19 cellular contexts compared by ENCODE assay signal in genomic region chr15:73910904-73911303, GRCh38. TPM values are rescaled to one million over a fixed set of nuclear protein-coding genes. Genes with fewer than 3 reads are reported as not detected.
A peak's percentile ranks its signal among the peaks of the same experiment; 100 is the strongest.
DNase-seq lines count a peak whose midpoint lies in the region; ATAC-seq and TF ChIP-seq lines count a peak whose summit lies in the region.
"Had no signal": no experiment of that assay in that cellular context is flagged by ENCODE, and none has a peak within 500 bp of the region (broad histone marks: within the 10 kb centered on the region; RNA-seq: fewer than 3 reads in every experiment).

No MANE protein-coding gene starts in this region.

- H3K27me3 ChIP-seq in neuronal stem cell (ENCODE audit: control insufficient read depth in 3 of 3, insufficient read depth in 3 of 3, low read depth in 1 of 3, low read length in 3 of 3) (peaks cover 0 to 30% (median 0%) of the 10 kb centered on the region in 3 experiments), mesendoderm (ENCODE audit: insufficient read depth, low read length, poor library complexity) (no peaks in the 10 kb centered on the region)

- no peaks in the 10 kb centered on the region for H3K36me3 ChIP-seq in neuronal stem cell (replicated peaks in 1 of 2; ENCODE audit: control insufficient read depth in 2 of 2, insufficient read depth in 2 of 2, low read length in 2 of 2)
- no peaks in the 10 kb centered on the region for H3K36me3 ChIP-seq in mesendoderm (ENCODE audit: control insufficient read depth, insufficient read depth, low read length)
- H3K36me3 ChIP-seq: HAP-1 had no signal

- H3K4me1 ChIP-seq in neuronal stem cell (ENCODE audit: control insufficient read depth in 2 of 2, insufficient read depth in 1 of 2, low read depth in 1 of 2, low read length in 2 of 2) (peaks cover 4 to 10% of the 10 kb centered on the region in 2 donors), mesendoderm (ENCODE audit: control insufficient read depth, low read depth, low read length) (no peaks in the 10 kb centered on the region)
- H3K4me1 ChIP-seq: A549 had no signal

- H3K9me3 Mint-ChIP-seq in activated CD8-positive, alpha-beta T cell treated with anti-CD3 and anti-CD28 coated beads, Interleukin-2, amount 10 ng/mL, durations not matched to agents 7 days and 5 days (ENCODE audit: insufficient read depth), result peaks cover 1% of the 10 kb centered on the region
- H3K9me3 Mint-ChIP-seq in activated CD8-positive, alpha-beta T cell treated with anti-CD3 and anti-CD28 coated beads for 36 hours, result no peaks in the 10 kb centered on the region
- no peaks in the 10 kb centered on the region for H3K9me3 Mint-ChIP-seq in chondrocyte (ENCODE audit: low read depth)
- H3K9me3 Mint-ChIP-seq: CD8-positive, alpha-beta T cell had no signal

- H2AFZ ChIP-seq in neuronal stem cell (ENCODE audit: low read length), result no peak overlapping the region

- H2BK120ac ChIP-seq in neuronal stem cell (ENCODE audit: low read depth, low read length) (no peak overlapping the region), mesendoderm (ENCODE audit: low read depth, low read length) (no peak overlapping the region)

- H3K18ac ChIP-seq in neuronal stem cell (ENCODE audit: low read length) (no peak overlapping the region), mesendoderm (ENCODE audit: low read length) (no peak overlapping the region)

- no peaks in the 10 kb centered on the region for H3K79me2 ChIP-seq in mesendoderm (ENCODE audit: control insufficient read depth, insufficient read depth, low read length)

- ATAC-seq in activated CD8-positive, alpha-beta T cell treated with anti-CD3 and anti-CD28 coated beads, Interleukin-2, amount 10 ng/mL, durations not matched to agents 7 days and 5 days, result no peak
- no peak for ATAC-seq in activated CD8-positive, alpha-beta T cell treated with anti-CD3 and anti-CD28 coated beads for 36 hours
- ATAC-seq: A549; CD8-positive, alpha-beta T cell had no signal

- no peak overlapping the region for H4K5ac ChIP-seq in mesendoderm (ENCODE audit: low read length)

- no peak for TF ChIP-seq CTCF in activated CD8-positive, alpha-beta T cell treated with anti-CD3 and anti-CD28 coated beads for 36 hours (IDR thresholded peaks at IDR 0.05)
- TF ChIP-seq CTCF in chondrocyte (IDR thresholded peaks at IDR 0.05), result no peak

- no peak for DNase-seq in activated CD8-positive, alpha-beta T cell treated with anti-CD3 and anti-CD28 coated beads, Interleukin-2, amount 10 ng/mL, durations not matched to agents 7 days and 5 days
- DNase-seq in activated CD8-positive, alpha-beta T cell treated with anti-CD3 and anti-CD28 coated beads for 36 hours, result no peak
- DNase-seq in chondrocyte (ENCODE audit: low spot score), result peak; percentile 40
- no peak for DNase-seq in neuronal stem cell (ENCODE audit: low spot score)
- DNase-seq in NCI-H446 treated with DMSO at 0.1 percent for 48 hours (lab: John Stamatoyannopoulos, UW), result no peak
- no peak for DNase-seq in activated CD4-positive, alpha-beta T cell treated with anti-CD3 and anti-CD28 coated beads, Interleukin-2, amount 50 U/mL, for 48 hours
- no peak for DNase-seq in mucosa of gallbladder (ENCODE audit: low spot score)
- no peak for DNase-seq in mesendoderm
- DNase-seq: AML-193; CD8-positive, alpha-beta T cell; COR-L47; DMS 273 treated with DMSO at 0.1 percent for 48 hours had no signal

- no peak overlapping the region for H3K56ac ChIP-seq in mesendoderm (ENCODE audit: low read length)

- H3K36me3 Mint-ChIP-seq in activated CD8-positive, alpha-beta T cell treated with anti-CD3 and anti-CD28 coated beads, Interleukin-2, amount 10 ng/mL, durations not matched to agents 7 days and 5 days (ENCODE audit: low read depth), result peaks cover 10% of the 10 kb centered on the region
- H3K36me3 Mint-ChIP-seq in activated CD8-positive, alpha-beta T cell treated with anti-CD3 and anti-CD28 coated beads for 36 hours (ENCODE audit: low read depth), result peaks cover 2% of the 10 kb centered on the region
- peaks cover 29% of the 10 kb centered on the region for H3K36me3 Mint-ChIP-seq in chondrocyte (ENCODE audit: low read depth)

- no peak overlapping the region for H3K27ac ChIP-seq in neuronal stem cell (replicated peaks; ENCODE audit: low read length)
- no peak overlapping the region for H3K27ac ChIP-seq in mesendoderm (ENCODE audit: low read depth, low read length)
- H3K27ac ChIP-seq: 22Rv1, A549, HL-60 had no signal

- CTCF ChIA-PET in activated CD8-positive, alpha-beta T cell treated with anti-CD3 and anti-CD28 coated beads, Interleukin-2, amount 10 ng/mL, durations not matched to agents 7 days and 5 days (lab: Charles Lee), result interaction anchor here (1.0 to 7.2 kb wide), 6 partner anchors 9 to 48 kb away, joined by 4 to 115 read pairs (median 6); partner anchors contain the start of gene TBC1D21
- CTCF ChIA-PET in activated CD8-positive, alpha-beta T cell treated with anti-CD3 and anti-CD28 coated beads for 36 hours (lab: Charles Lee), result interaction anchor here (1.1 to 11.2 kb wide), 5 partner anchors 14 to 53 kb away, joined by 3 to 137 read pairs (median 3); partner anchors contain the start of gene TBC1D21

- H2BK5ac ChIP-seq in neuronal stem cell (ENCODE audit: low read length) (no peak overlapping the region), mesendoderm (ENCODE audit: low read length) (no peak overlapping the region)

- no peak overlapping the region for H4K91ac ChIP-seq in neuronal stem cell (ENCODE audit: low read depth, low read length, poor library complexity)

- no peak overlapping the region for H2BK12ac ChIP-seq in neuronal stem cell (ENCODE audit: low read length)

- H4K8ac ChIP-seq in neuronal stem cell (ENCODE audit: low read depth, low read length) (no peak overlapping the region), mesendoderm (ENCODE audit: low read depth, low read length) (no peak overlapping the region)

- H3K79me1 ChIP-seq in neuronal stem cell (ENCODE audit: low read depth, low read length) (no peaks in the 10 kb centered on the region), mesendoderm (ENCODE audit: low read length) (no peaks in the 10 kb centered on the region)

- H3K14ac ChIP-seq in neuronal stem cell (ENCODE audit: low read length), result no peak overlapping the region

- H2BK15ac ChIP-seq in neuronal stem cell (ENCODE audit: low read length) (no peak overlapping the region), mesendoderm (replicated peaks; ENCODE audit: low read depth) (no peak overlapping the region)

- H3K27ac Mint-ChIP-seq in activated CD8-positive, alpha-beta T cell treated with anti-CD3 and anti-CD28 coated beads, Interleukin-2, amount 10 ng/mL, durations not matched to agents 7 days and 5 days, result peak overlapping the region; percentile 5
- no peak overlapping the region for H3K27ac Mint-ChIP-seq in activated CD8-positive, alpha-beta T cell treated with anti-CD3 and anti-CD28 coated beads for 36 hours
- no peak overlapping the region for H3K27ac Mint-ChIP-seq in chondrocyte (ENCODE audit: unreplicated experiment)
- H3K27ac Mint-ChIP-seq: CD8-positive, alpha-beta T cell had no signal

- no CpG with 5 or more reads among the region's 3 CpGs for WGBS in neuronal stem cell (ENCODE audit: extremely low coverage in 2 of 2, insufficient read length in 2 of 2, insufficient replicate concordance in 1 of 2), 2 donors
- no CpG with 5 or more reads among the region's 3 CpGs for WGBS in mesendoderm (ENCODE audit: extremely low coverage, insufficient coverage, low lambda C conversion rate)

- H2AK5ac ChIP-seq in neuronal stem cell (ENCODE audit: low read depth, low read length), result peak overlapping the region; percentile 13
- no peak overlapping the region for H2AK5ac ChIP-seq in mesendoderm (ENCODE audit: low read length)

- H3K9ac ChIP-seq in neuronal stem cell (ENCODE audit: low read depth, low read length, poor library complexity) (peak overlapping the region; percentile 7), mesendoderm (ENCODE audit: low read length) (no peak overlapping the region)

- H3K23ac ChIP-seq in neuronal stem cell (ENCODE audit: low read depth, low read length, poor library complexity), result no peak overlapping the region
- no peak overlapping the region for H3K23ac ChIP-seq in mesendoderm (ENCODE audit: low read length)

- intact Hi-C loops in activated CD8-positive, alpha-beta T cell treated with anti-CD3 and anti-CD28 coated beads for 36 hours (cut with micrococcal nuclease), result no loop called here

- no peak overlapping the region for H3K4me3 Mint-ChIP-seq in activated CD8-positive, alpha-beta T cell treated with anti-CD3 and anti-CD28 coated beads, Interleukin-2, amount 10 ng/mL, durations not matched to agents 7 days and 5 days
- no peak overlapping the region for H3K4me3 Mint-ChIP-seq in activated CD8-positive, alpha-beta T cell treated with anti-CD3 and anti-CD28 coated beads for 36 hours
- H3K4me3 Mint-ChIP-seq in chondrocyte (ENCODE audit: unreplicated experiment), result no peak overlapping the region
- H3K4me3 Mint-ChIP-seq: CD8-positive, alpha-beta T cell had no signal

- no peak overlapping the region for H3K4ac ChIP-seq in neuronal stem cell (ENCODE audit: low read length)
- no peak overlapping the region for H3K4ac ChIP-seq in mesendoderm (ENCODE audit: low read depth, low read length)

- no peak overlapping the region for H3K4me2 ChIP-seq in neuronal stem cell (ENCODE audit: insufficient read depth, low read length, poor library complexity, severe bottlenecking)
- H3K4me2 ChIP-seq in mesendoderm (ENCODE audit: low read length), result no peak overlapping the region
- H3K4me2 ChIP-seq: A549 had no signal

- H3K4me1 Mint-ChIP-seq in activated CD8-positive, alpha-beta T cell treated with anti-CD3 and anti-CD28 coated beads, Interleukin-2, amount 10 ng/mL, durations not matched to agents 7 days and 5 days (ENCODE audit: low read depth), result peaks cover 47% of the 10 kb centered on the region
- peaks cover 11% of the 10 kb centered on the region for H3K4me1 Mint-ChIP-seq in activated CD8-positive, alpha-beta T cell treated with anti-CD3 and anti-CD28 coated beads for 36 hours (ENCODE audit: low read depth)
- peaks cover 14% of the 10 kb centered on the region for H3K4me1 Mint-ChIP-seq in chondrocyte (ENCODE audit: low read depth)

- H3K9me3 ChIP-seq in neuronal stem cell (replicated peaks in 1 of 2; ENCODE audit: control insufficient read depth in 2 of 2, insufficient read depth in 1 of 2, low read depth in 1 of 2, low read length in 2 of 2), result no peaks in the 10 kb centered on the region
- H3K9me3 ChIP-seq: A549 had no signal

- POLR2A ChIA-PET in activated CD8-positive, alpha-beta T cell treated with anti-CD3 and anti-CD28 coated beads, Interleukin-2, amount 10 ng/mL, durations not matched to agents 7 days and 5 days (lab: Charles Lee), result no interaction called here
- POLR2A ChIA-PET in activated CD8-positive, alpha-beta T cell treated with anti-CD3 and anti-CD28 coated beads for 36 hours (lab: Charles Lee), result no interaction called here

- no peak overlapping the region for H3K4me3 ChIP-seq in neuronal stem cell (ENCODE audit: low read length in 2 of 2)
- no peak overlapping the region for H3K4me3 ChIP-seq in mesendoderm (ENCODE audit: low read length)
- H3K4me3 ChIP-seq: A549, HAP-1 had no signal

- H3K27me3 Mint-ChIP-seq in activated CD8-positive, alpha-beta T cell treated with anti-CD3 and anti-CD28 coated beads, Interleukin-2, amount 10 ng/mL, durations not matched to agents 7 days and 5 days (ENCODE audit: low read depth), result no peaks in the 10 kb centered on the region
- H3K27me3 Mint-ChIP-seq in activated CD8-positive, alpha-beta T cell treated with anti-CD3 and anti-CD28 coated beads for 36 hours, result no peaks in the 10 kb centered on the region
- no peaks in the 10 kb centered on the region for H3K27me3 Mint-ChIP-seq in chondrocyte (ENCODE audit: low read depth)

RNA-seq across cellular contexts. Expression of gene LOXL1, which starts 15.4 kb away (rescaled TPM):
- total RNA-seq in activated CD8-positive, alpha-beta T cell treated with anti-CD3 and anti-CD28 coated beads, Interleukin-2, amount 10 ng/mL, durations not matched to agents 7 days and 5 days, result 1 to 10 TPM; 5.9 to 8.4 TPM
- total RNA-seq in activated CD8-positive, alpha-beta T cell treated with anti-CD3 and anti-CD28 coated beads for 36 hours, result 1 to 10 TPM; 1.6 to 2.8 TPM
- total RNA-seq in chondrocyte (428 to 446 TPM (median 444 TPM) in 3 replicates), mucosa of gallbladder (20.2 TPM)
- polyA plus RNA-seq in neuronal stem cell (2013, experiment 1 of 2), result 67.0 TPM
- polyA plus RNA-seq in neuronal stem cell (2013, experiment 2 of 2), result 68.3 TPM
- 7.6 TPM for polyA plus RNA-seq in mesendoderm (2013, experiment 1 of 2)
- 7.6 TPM for polyA plus RNA-seq in mesendoderm (2013, experiment 2 of 2)

RNA-seq across cellular contexts. Expression of gene TBC1D21, which starts 37.5 kb away (rescaled TPM):
- not detected for total RNA-seq in activated CD8-positive, alpha-beta T cell treated with anti-CD3 and anti-CD28 coated beads, Interleukin-2, amount 10 ng/mL, durations not matched to agents 7 days and 5 days
- total RNA-seq in activated CD8-positive, alpha-beta T cell treated with anti-CD3 and anti-CD28 coated beads for 36 hours, result not detected
- total RNA-seq in chondrocyte, result not detected in 3 replicates
- not detected for polyA plus RNA-seq in neuronal stem cell (2013, experiment 1 of 2)
- not detected for polyA plus RNA-seq in neuronal stem cell (2013, experiment 2 of 2)
- not detected for total RNA-seq in mucosa of gallbladder
- polyA plus RNA-seq in mesendoderm (2013, experiment 1 of 2), result not detected
- polyA plus RNA-seq in mesendoderm (2013, experiment 2 of 2), result not detected
- total RNA-seq: CD8-positive, alpha-beta T cell; H4; HT1080 had no signal
- polyA plus RNA-seq: A549, BJ had no signal

Comparison
In these comparisons a context has a peak if more than half of its experiments do, and no peak if none do; other contexts are left out.
1. RNA of gene LOXL1, which starts 15.4 kb away (total RNA-seq): 428 to 446 TPM in chondrocyte; 20.2 TPM in mucosa of gallbladder (single experiment), 5.9 to 8.4 TPM in activated CD8-positive, alpha-beta T cell treated with anti-CD3 and anti-CD28 coated beads, Interleukin-2, amount 10 ng/mL, durations not matched to agents 7 days and 5 days and 1.6 to 2.8 TPM in activated CD8-positive, alpha-beta T cell treated with anti-CD3 and anti-CD28 coated beads for 36 hours; every median in the first group is over 10 times any median in the second.